Comparison of ENCODE assay signal across 18 cellular contexts in the genomic region with DNA sequence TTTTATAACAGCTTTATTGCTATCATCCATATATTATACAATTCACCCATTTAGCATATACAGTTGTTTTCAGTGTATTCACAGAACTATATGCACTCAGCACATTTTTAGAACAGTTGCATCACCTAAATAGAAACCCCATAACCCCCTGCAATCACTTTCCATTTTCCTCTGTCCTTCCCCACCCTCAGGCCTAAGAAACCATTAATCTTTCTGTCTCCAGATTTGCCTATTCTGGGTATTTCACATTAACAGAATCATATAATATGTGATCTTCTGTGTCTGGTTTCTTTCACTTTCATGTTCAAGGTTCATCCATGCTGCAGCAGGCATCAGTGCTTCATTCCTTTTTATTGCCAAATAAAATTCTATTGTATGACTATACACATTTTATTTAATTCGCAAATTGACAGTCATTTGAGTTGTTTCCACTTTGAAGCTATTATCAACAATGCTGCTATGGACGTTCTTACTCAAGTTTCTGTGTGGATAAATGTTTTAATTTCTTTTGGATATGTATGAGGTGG. TPM values are rescaled to one million over a fixed set of nuclear protein-coding genes. Genes with fewer than 3 reads are reported as not detected.
DNase-seq lines count a peak whose midpoint lies in the region; ATAC-seq lines count a peak whose summit lies in the region.
"Had no signal": no experiment of that assay in that cellular context is flagged by ENCODE, and none has a peak within 500 bp of the region (broad histone marks: within the 10 kb centered on the region; RNA-seq: fewer than 3 reads in every experiment).

No MANE protein-coding gene starts in this region.

- H4K8ac ChIP-seq in mesenchymal stem cell (ENCODE audit: low read length): no peak overlapping the region

- H2BK120ac ChIP-seq in mesenchymal stem cell (ENCODE audit: low read depth, low read length): no peak overlapping the region

- no peak overlapping the region for H3K4ac ChIP-seq in mesenchymal stem cell (ENCODE audit: low read depth in 1 of 2, low read length in 2 of 2)

- peak; percentile 9 for DNase-seq in OCI-M1 (lab: John Stamatoyannopoulos, UW)
- DNase-seq in mesenchymal stem cell: no peak
- DNase-seq in NCI-H2107 (lab: John Stamatoyannopoulos, UW): no peak
- no peak for DNase-seq in C1 segment of cervical spinal cord (lab: John Stamatoyannopoulos, UW)
- DNase-seq: BE2C; Caco-2; CD4-positive, alpha-beta T cell; NCI-H1417; NCI-H1930; NCI-H345; NCI-H526 had no signal

- H2BK12ac ChIP-seq in mesenchymal stem cell (ENCODE audit: low read length in 2 of 2): no peak overlapping the region

- no peak overlapping the region for H3K23ac ChIP-seq in mesenchymal stem cell (ENCODE audit: low read length in 2 of 2)

- H4K91ac ChIP-seq in mesenchymal stem cell (ENCODE audit: low read length): no peak overlapping the region

- H2BK5ac ChIP-seq in mesenchymal stem cell (ENCODE audit: low read depth, low read length, poor library complexity, severe bottlenecking): no peak overlapping the region

- no peaks in the 10 kb centered on the region for H3K36me3 ChIP-seq in mesenchymal stem cell (ENCODE audit: control insufficient read depth in 1 of 2, insufficient read depth in 2 of 2, low read depth in 1 of 2, low read length in 2 of 2)
- H3K36me3 ChIP-seq: BE2C, SJSA1 had no signal

- no peak overlapping the region for H3K27ac ChIP-seq in mesenchymal stem cell (ENCODE audit: low read length, poor library complexity, severe bottlenecking)
- H3K27ac ChIP-seq: KMS-11, SJSA1 had no signal

- H3K9ac ChIP-seq in mesenchymal stem cell (ENCODE audit: low read length): no peak overlapping the region
- H3K9ac ChIP-seq: KMS-11 had no signal

- peaks cover 0 to 4% of the 10 kb centered on the region in 2 experiments for H3K27me3 ChIP-seq in mesenchymal stem cell (ENCODE audit: control insufficient read depth in 1 of 2, insufficient read depth in 1 of 2, low read length in 2 of 2)
- H3K27me3 ChIP-seq: BE2C, SJSA1 had no signal

- peak; percentile 80 for ATAC-seq in GM18511 (IDR thresholded peaks at IDR 0.05; ENCODE audit: unreplicated experiment)
- peak; percentile 73 for ATAC-seq in GM19395 (IDR thresholded peaks at IDR 0.05; ENCODE audit: unreplicated experiment)
- peak; percentile 83 for ATAC-seq in HG03097 (IDR thresholded peaks at IDR 0.05; ENCODE audit: low FRiP score, unreplicated experiment)
- ATAC-seq in HG02884 (IDR thresholded peaks at IDR 0.05; ENCODE audit: unreplicated experiment): no peak
- ATAC-seq: Panc1 had no signal

- H3K4me2 ChIP-seq in mesenchymal stem cell (ENCODE audit: low read length, poor library complexity, severe bottlenecking): no peak overlapping the region
- H3K4me2 ChIP-seq: KMS-11 had no signal

- no peak overlapping the region for H2AK5ac ChIP-seq in mesenchymal stem cell (ENCODE audit: low read length, severe bottlenecking)

- H3K4me3 ChIP-seq in mesenchymal stem cell (ENCODE audit: insufficient read depth in 1 of 2, low read depth in 1 of 2, low read length in 2 of 2): no peak overlapping the region
- H3K4me3 ChIP-seq: SJSA1 had no signal

- no peak overlapping the region for H3K14ac ChIP-seq in mesenchymal stem cell (ENCODE audit: low read length in 2 of 2)

- no peak overlapping the region for H2AFZ ChIP-seq in mesenchymal stem cell (ENCODE audit: low read depth, low read length)

- no peak overlapping the region for H2BK15ac ChIP-seq in mesenchymal stem cell (ENCODE audit: low read depth, poor library complexity, severe bottlenecking)

- no peaks in the 10 kb centered on the region for H3K4me1 ChIP-seq in mesenchymal stem cell (ENCODE audit: control insufficient read depth, insufficient read depth, low read depth, low read length)
- H3K4me1 ChIP-seq: BE2C, Caco-2, SJSA1 had no signal

- H3K9me3 ChIP-seq in mesenchymal stem cell (ENCODE audit: control insufficient read depth, low read length): peaks cover 15% of the 10 kb centered on the region
- H3K9me3 ChIP-seq: BE2C, Caco-2, SJSA1 had no signal

- no peaks in the 10 kb centered on the region for H3K79me1 ChIP-seq in mesenchymal stem cell (replicated peaks; ENCODE audit: low read length, poor library complexity, severe bottlenecking)

- WGBS in mesenchymal stem cell: no CpG with 5 or more reads among the region's 2 CpGs

- H3K18ac ChIP-seq in mesenchymal stem cell (ENCODE audit: low read depth in 1 of 2, low read length in 2 of 2): no peak overlapping the region

RNA-seq across cellular contexts. Expression of a gene that starts 39.8 kb away (rescaled TPM):
- 0.06 TPM for polyA plus RNA-seq in mesenchymal stem cell (2013, experiment 1 of 2)
- 0.08 TPM for polyA plus RNA-seq in mesenchymal stem cell (2013, experiment 2 of 2)
